Comparison of ENCODE assay signal across 8 cellular contexts in the genomic region with DNA sequence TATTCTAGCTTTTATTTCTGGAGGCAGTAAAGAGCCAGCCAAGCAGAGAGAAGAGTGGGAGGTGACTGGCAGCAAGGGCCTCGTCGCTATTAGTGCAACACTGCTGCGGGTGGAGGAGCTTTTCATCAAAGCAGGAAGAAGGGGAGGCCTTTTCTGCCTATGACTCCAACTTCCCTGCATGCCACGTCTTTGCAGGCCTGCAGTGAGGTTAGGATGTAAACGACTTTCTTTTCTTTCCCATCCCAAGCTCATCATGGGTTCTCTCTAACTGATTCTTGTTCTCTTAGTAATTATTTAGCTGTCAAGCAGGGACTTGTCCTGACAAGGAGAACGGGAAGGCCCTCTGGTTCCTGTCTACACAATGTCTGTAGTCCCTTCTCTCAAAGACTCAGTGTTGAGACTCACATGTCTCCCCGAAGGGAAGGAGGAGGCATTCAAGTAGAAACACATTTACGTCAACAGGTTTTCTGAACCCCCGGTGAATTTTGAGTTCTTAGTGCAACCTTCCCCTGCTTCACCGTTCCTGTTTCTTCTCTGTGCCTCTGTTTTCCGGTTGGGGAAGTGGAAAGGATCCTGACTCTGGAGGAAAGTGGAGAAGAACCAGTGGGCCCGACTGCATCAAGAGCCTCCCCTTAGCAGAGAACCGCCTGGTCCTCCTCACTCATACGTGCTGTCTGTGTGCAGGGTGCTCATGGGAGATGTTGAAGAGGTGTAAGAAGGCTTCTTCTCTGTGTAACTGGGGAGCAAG. TPM values are rescaled to one million over a fixed set of nuclear protein-coding genes. Genes with fewer than 3 reads are reported as not detected.
DNase-seq lines count a peak whose midpoint lies in the region; ATAC-seq, FAIRE-seq and TF ChIP-seq lines count a peak whose summit lies in the region.

No MANE protein-coding gene starts in this region.

- H3K9ac ChIP-seq in colonic mucosa (ENCODE audit: low read depth in 2 of 2, low read length in 2 of 2): no peak overlapping the region

- ATAC-seq in GM21737 (IDR thresholded peaks at IDR 0.05; ENCODE audit: unreplicated experiment): no peak

- H3K9me3 ChIP-seq in colonic mucosa (no peaks in the 10 kb centered on the region), mesodermal cell (ENCODE audit: control insufficient read depth, low read length) (no peaks in the 10 kb centered on the region)

- FAIRE-seq in frontal cortex (lab: Jason Lieb, UNC): no peak

- in situ Hi-C loops in GM13976 (cut with MboI; ENCODE audit: low sequenced_read_pairs, unreplicated experiment): no loop called here

- peaks cover 3% of the 10 kb centered on the region for H3K4me1 ChIP-seq in colonic mucosa
- peaks cover 38% of the 10 kb centered on the region for H3K4me1 ChIP-seq in mesodermal cell (ENCODE audit: control insufficient read depth, insufficient read depth, low read length, poor library complexity, severe bottlenecking)

- H3K36me3 ChIP-seq in colonic mucosa: no peaks in the 10 kb centered on the region
- peaks cover 5% of the 10 kb centered on the region for H3K36me3 ChIP-seq in mesodermal cell (ENCODE audit: control insufficient read depth, insufficient read depth, low read length)

- intact Hi-C loops in colonic mucosa (cut with DNase I): no loop called here

- no peaks in the 10 kb centered on the region for H3K27me3 ChIP-seq in colonic mucosa

- H3K27ac ChIP-seq in colonic mucosa (peak overlapping the region; percentile 13), mesodermal cell (ENCODE audit: low read depth, low read length, severe bottlenecking) (peak overlapping the region; percentile 88)

- TF ChIP-seq CTCF in GM13976 (IDR thresholded peaks at IDR 0.05; ENCODE audit: borderline replicate concordance, control extremely low read depth, extremely low read depth, insufficient read depth, missing control alignments) (no peak), colonic mucosa (IDR thresholded peaks at IDR 0.05) (no peak)

- DNase-seq in GM13976 (ENCODE audit: low spot score): peak; percentile 42
- peak; percentile 56 for DNase-seq in LHCN-M2 (ENCODE audit: low read depth)
- peak; percentile 75 for DNase-seq in activated CD4-positive, alpha-beta T cell treated with anti-CD3 and anti-CD28 coated beads for 48 hours
- peak; percentile 32 for DNase-seq in colonic mucosa
- DNase-seq in stimulated activated CD8-positive, alpha-beta memory T cell treated with anti-CD3 and anti-CD28 coated beads, Interleukin-15, amount 100 ng/mL, for 4 hours (ENCODE audit: low read depth in 2 of 2): peak; percentile 27 to 39
- DNase-seq in frontal cortex (ENCODE audit: low spot score in 2 of 2): no peak

- WGBS in mesodermal cell (ENCODE audit: insufficient coverage in 2 of 2), 2 experiments: 52 to 62% methylated on average over 10 to 11 of the region's 14 CpGs

- H3K4me3 ChIP-seq in colonic mucosa (no peak overlapping the region), mesodermal cell (ENCODE audit: extremely low read depth, insufficient read depth, low read length, poor library complexity, severe bottlenecking) (no peak overlapping the region)

RNA-seq across cellular contexts. Expression of gene PACS1, which starts 56.9 kb away (rescaled TPM):
- total RNA-seq in LHCN-M2 (2014; rRNA removed) (26.0 and 30.0 TPM in 2 replicates), colonic mucosa (10 to 100 TPM; 10.1 to 20.9 TPM), frontal cortex (29.3 TPM)
- polyA plus RNA-seq in LHCN-M2 (2012): 52.3 TPM
- polyA plus RNA-seq in mesodermal cell (2013, experiment 1 of 2): 94.8 TPM
- 81.1 TPM for polyA plus RNA-seq in mesodermal cell (2013, experiment 2 of 2)

Comparison
In these comparisons a context has a peak if more than half of its experiments do, and no peak if none do; other contexts are left out.
1. DNase-seq: peak in GM13976 (single experiment), LHCN-M2 (single experiment), activated CD4-positive, alpha-beta T cell treated with anti-CD3 and anti-CD28 coated beads for 48 hours (single experiment), colonic mucosa (single experiment) and stimulated activated CD8-positive, alpha-beta memory T cell treated with anti-CD3 and anti-CD28 coated beads, Interleukin-15, amount 100 ng/mL, for 4 hours (2 of 2); none in frontal cortex (0 of 2).